In genomic region chr18:63138469-63139340, GRCh38 we compare ENCODE assay signal across 9 cellular contexts.
A peak's percentile ranks its signal among the peaks of the same experiment; 100 is the strongest.
DNase-seq lines count a peak whose midpoint lies in the region; ATAC-seq and TF ChIP-seq lines count a peak whose summit lies in the region.
"Had no signal": no experiment of that assay in that cellular context is flagged by ENCODE, and none has a peak within 500 bp of the region (broad histone marks: within the 10 kb centered on the region; RNA-seq: fewer than 3 reads in every experiment).

No MANE protein-coding gene starts in this region.

- intact Hi-C loops in lower leg skin (cut with DNase I; ENCODE audit: low total_unique reads): no loop called here

- H3K36me3 ChIP-seq in neural progenitor cell: no peaks in the 10 kb centered on the region
- H3K36me3 ChIP-seq: SJSA1 had no signal

- H3K9me3 Mint-ChIP-seq in activated naive CD4-positive, alpha-beta T cell treated with anti-CD3 and anti-CD28 coated beads, Interleukin-2, amount 10 ng/mL, durations not matched to agents 7 days and 5 days: peaks cover 5% of the 10 kb centered on the region
- peaks cover 6% of the 10 kb centered on the region for H3K9me3 Mint-ChIP-seq in neural progenitor cell
- no peaks in the 10 kb centered on the region for H3K9me3 Mint-ChIP-seq in mesothelial cell of epicardium

- CTCF ChIA-PET in activated naive CD4-positive, alpha-beta T cell treated with anti-CD3 and anti-CD28 coated beads, Interleukin-2, amount 10 ng/mL, durations not matched to agents 7 days and 5 days (lab: Charles Lee): interaction anchor here (0.5 to 2.3 kb wide), 8 partner anchors 12 to 186 kb away, joined by 3 to 8 read pairs (median 3); no protein-coding TSS in a partner anchor

- H3K27ac ChIP-seq in neural progenitor cell: no peak overlapping the region
- H3K27ac ChIP-seq: SJSA1 had no signal

- H3K79me2 ChIP-seq in neural progenitor cell (ENCODE audit: low read depth): no peaks in the 10 kb centered on the region

- H3K4me3 ChIP-seq in neural progenitor cell: no peak overlapping the region
- no peak overlapping the region for H3K4me3 ChIP-seq in lower leg skin (ENCODE audit: low read depth, poor library complexity, severe bottlenecking)
- H3K4me3 ChIP-seq: SJSA1 had no signal

- H3K27me3 Mint-ChIP-seq in activated naive CD4-positive, alpha-beta T cell treated with anti-CD3 and anti-CD28 coated beads, Interleukin-2, amount 10 ng/mL, durations not matched to agents 7 days and 5 days: no peaks in the 10 kb centered on the region
- H3K27me3 Mint-ChIP-seq in neural progenitor cell (ENCODE audit: insufficient read depth, low read depth) (peaks cover 5% of the 10 kb centered on the region), mesothelial cell of epicardium (ENCODE audit: low read depth) (peaks cover 7% of the 10 kb centered on the region)

- no peak overlapping the region for H2AFZ ChIP-seq in neural progenitor cell (replicated peaks)

- ATAC-seq in GM19351 (IDR thresholded peaks at IDR 0.05; ENCODE audit: unreplicated experiment) (peak; percentile 51), HG03342 (IDR thresholded peaks at IDR 0.05; ENCODE audit: unreplicated experiment) (peak; percentile 61)

- peak overlapping the region; percentile 94 for H3K27ac Mint-ChIP-seq in activated naive CD4-positive, alpha-beta T cell treated with anti-CD3 and anti-CD28 coated beads, Interleukin-2, amount 10 ng/mL, durations not matched to agents 7 days and 5 days
- H3K27ac Mint-ChIP-seq in neural progenitor cell (peak overlapping the region; percentile 36), mesothelial cell of epicardium (no peak overlapping the region)

- peaks cover 10% of the 10 kb centered on the region for H3K4me1 ChIP-seq in neural progenitor cell
- H3K4me1 ChIP-seq: SJSA1 had no signal

- DNase-seq in GM03348 (ENCODE audit: low spot score) (peak; percentile 59), neural progenitor cell (ENCODE audit: low spot score) (peak; percentile 68), NCI-H524 (lab: John Stamatoyannopoulos, UW) (no peak), mesothelial cell of epicardium (ENCODE audit: low spot score in 2 of 2, unreplicated experiment in 2 of 2) (no peak), lower leg skin (ENCODE audit: low spot score in 2 of 2) (no peak)
- DNase-seq in activated naive CD4-positive, alpha-beta T cell treated with anti-CD3 and anti-CD28 coated beads, Interleukin-2, amount 10 ng/mL, durations not matched to agents 7 days and 5 days: peak; percentile 44

- H3K27me3 ChIP-seq in neural progenitor cell: no peaks in the 10 kb centered on the region
- H3K27me3 ChIP-seq: SJSA1 had no signal

- no peak overlapping the region for H3K9ac ChIP-seq in neural progenitor cell

- H3F3A ChIP-seq in neural progenitor cell (ENCODE audit: low read depth): no peaks in the 10 kb centered on the region

- 48 to 56% methylated on average over 9 of the region's 9 CpGs for WGBS in lower leg skin, 2 donors

- TF ChIP-seq CTCF in neural progenitor cell (IDR thresholded peaks at IDR 0.05): no peak
- TF ChIP-seq CTCF in mesothelial cell of epicardium (IDR thresholded peaks at IDR 0.05; ENCODE audit: unreplicated experiment): no peak
- no peak for TF ChIP-seq CTCF in lower leg skin (IDR thresholded peaks at IDR 0.05)

- peaks cover 81% of the 10 kb centered on the region for H3K4me1 Mint-ChIP-seq in activated naive CD4-positive, alpha-beta T cell treated with anti-CD3 and anti-CD28 coated beads, Interleukin-2, amount 10 ng/mL, durations not matched to agents 7 days and 5 days
- H3K4me1 Mint-ChIP-seq in neural progenitor cell: peaks cover 31% of the 10 kb centered on the region
- peaks cover 20% of the 10 kb centered on the region for H3K4me1 Mint-ChIP-seq in mesothelial cell of epicardium

- no peaks in the 10 kb centered on the region for H3K9me3 ChIP-seq in neural progenitor cell (ENCODE audit: low read depth)

- no peak for TF ChIP-seq POLR2A in lower leg skin (IDR thresholded peaks at IDR 0.05)

- no peaks in the 10 kb centered on the region for H4K20me1 ChIP-seq in neural progenitor cell (ENCODE audit: low read depth)

- peak overlapping the region; percentile 69 for H3K4me3 Mint-ChIP-seq in activated naive CD4-positive, alpha-beta T cell treated with anti-CD3 and anti-CD28 coated beads, Interleukin-2, amount 10 ng/mL, durations not matched to agents 7 days and 5 days
- no peak overlapping the region for H3K4me3 Mint-ChIP-seq in neural progenitor cell
- no peak overlapping the region for H3K4me3 Mint-ChIP-seq in mesothelial cell of epicardium

- H3K36me3 Mint-ChIP-seq in activated naive CD4-positive, alpha-beta T cell treated with anti-CD3 and anti-CD28 coated beads, Interleukin-2, amount 10 ng/mL, durations not matched to agents 7 days and 5 days: peaks cover 74% of the 10 kb centered on the region
- peaks cover 5% of the 10 kb centered on the region for H3K36me3 Mint-ChIP-seq in neural progenitor cell
- H3K36me3 Mint-ChIP-seq in mesothelial cell of epicardium: no peaks in the 10 kb centered on the region

- peak overlapping the region; percentile 14 for H3K4me2 ChIP-seq in neural progenitor cell

Comparison
In these comparisons a context has a peak if more than half of its experiments do, and no peak if none do; other contexts are left out.
1. DNase-seq: peak in GM03348 (single experiment), activated naive CD4-positive, alpha-beta T cell treated with anti-CD3 and anti-CD28 coated beads, Interleukin-2, amount 10 ng/mL, durations not matched to agents 7 days and 5 days (single experiment) and neural progenitor cell (single experiment); none in NCI-H524 (0 of 2), mesothelial cell of epicardium (0 of 2) and lower leg skin (0 of 2).